ENCODE assay signal across 11 cellular contexts in genomic region chr19:55079400-55080038, GRCh38. TPM values are rescaled to one million over a fixed set of nuclear protein-coding genes. Genes with fewer than 3 reads are reported as not detected.
DNase-seq lines count a peak whose midpoint lies in the region; ATAC-seq and TF ChIP-seq lines count a peak whose summit lies in the region.
"Had no signal": no experiment of that assay in that cellular context is flagged by ENCODE, and none has a peak within 500 bp of the region (broad histone marks: within the 10 kb centered on the region; RNA-seq: fewer than 3 reads in every experiment).

No MANE protein-coding gene starts in this region.

- H3K27me3 ChIP-seq in WERI-Rb-1 (ENCODE audit: insufficient read depth, low read depth, severe bottlenecking) (peaks cover 9% of the 10 kb centered on the region), skeletal muscle satellite cell (ENCODE audit: control insufficient read depth, insufficient read depth, low read length) (peaks cover 70% of the 10 kb centered on the region)

- no peak for TF ChIP-seq CTCF in WERI-Rb-1 (IDR thresholded peaks at IDR 0.05; ENCODE audit: low read depth, low read length)
- no peak for TF ChIP-seq CTCF in glutamatergic neuron (IDR thresholded peaks at IDR 0.05; ENCODE audit: partially characterized antibody, unreplicated experiment)

- CTCF ChIA-PET in activated CD4-positive, alpha-beta T cell treated with anti-CD3 and anti-CD28 coated beads, Interleukin-2, amount 10 ng/mL, durations not matched to agents 7 days and 5 days (lab: Charles Lee), result interaction anchor here (1.3 to 1.9 kb wide), 2 partner anchors 17 to 81 kb away, joined by 4 read pairs; partner anchors contain the start of gene RDH13

- H3K27ac ChIP-seq in WERI-Rb-1, result peak overlapping the region; percentile 17; the same call in 1 of the 2 replicates
- H3K27ac ChIP-seq: VCaP had no signal

- peak overlapping the region; percentile 85 for H3K4me2 ChIP-seq in skeletal muscle satellite cell (ENCODE audit: low read length)

- H3K9me3 ChIP-seq in WERI-Rb-1 (ENCODE audit: severe bottlenecking) (no peaks in the 10 kb centered on the region), skeletal muscle satellite cell (replicated peaks; ENCODE audit: low read length) (peaks cover 3% of the 10 kb centered on the region)

- peaks cover 10% of the 10 kb centered on the region for H3K36me3 Mint-ChIP-seq in activated CD4-positive, alpha-beta T cell treated with anti-CD3 and anti-CD28 coated beads, Interleukin-2, amount 10 ng/mL, durations not matched to agents 7 days and 5 days (ENCODE audit: low read depth)
- peaks cover 12% of the 10 kb centered on the region for H3K36me3 Mint-ChIP-seq in glutamatergic neuron (ENCODE audit: unreplicated experiment)
- H3K36me3 Mint-ChIP-seq: activated naive CD4-positive, alpha-beta T cell treated with anti-CD3 and anti-CD28 coated beads, Interleukin-2, amount 50 U/mL, for 24 hours had no signal

- H3K4me3 ChIP-seq in WERI-Rb-1 (ENCODE audit: low read depth, low read length) (peak overlapping the region; percentile 78), skeletal muscle satellite cell (ENCODE audit: low read length) (no peak overlapping the region)

- H3K27ac Mint-ChIP-seq in activated CD4-positive, alpha-beta T cell treated with anti-CD3 and anti-CD28 coated beads, Interleukin-2, amount 10 ng/mL, durations not matched to agents 7 days and 5 days, result peak overlapping the region; percentile 90
- no peak overlapping the region for H3K27ac Mint-ChIP-seq in glutamatergic neuron (ENCODE audit: unreplicated experiment)

- peaks cover 11% of the 10 kb centered on the region for H3K9me3 Mint-ChIP-seq in activated CD4-positive, alpha-beta T cell treated with anti-CD3 and anti-CD28 coated beads, Interleukin-2, amount 10 ng/mL, durations not matched to agents 7 days and 5 days
- peaks cover 24% of the 10 kb centered on the region for H3K9me3 Mint-ChIP-seq in glutamatergic neuron (ENCODE audit: unreplicated experiment)
- H3K9me3 Mint-ChIP-seq: activated naive CD4-positive, alpha-beta T cell treated with anti-CD3 and anti-CD28 coated beads, Interleukin-2, amount 50 U/mL, for 24 hours had no signal

- H3K4me1 ChIP-seq in skeletal muscle satellite cell (ENCODE audit: control insufficient read depth, insufficient read depth, low read length), result peaks cover 19% of the 10 kb centered on the region

- POLR2A ChIA-PET in activated CD4-positive, alpha-beta T cell treated with anti-CD3 and anti-CD28 coated beads, Interleukin-2, amount 10 ng/mL, durations not matched to agents 7 days and 5 days (lab: Charles Lee), result no interaction called here

- H3K36me3 ChIP-seq in WERI-Rb-1 (no peaks in the 10 kb centered on the region), skeletal muscle satellite cell (ENCODE audit: insufficient read depth, low read length) (no peaks in the 10 kb centered on the region)

- H3K4me3 Mint-ChIP-seq in activated CD4-positive, alpha-beta T cell treated with anti-CD3 and anti-CD28 coated beads, Interleukin-2, amount 10 ng/mL, durations not matched to agents 7 days and 5 days, result peak overlapping the region; percentile 75
- peak overlapping the region; percentile 92 for H3K4me3 Mint-ChIP-seq in glutamatergic neuron (ENCODE audit: unreplicated experiment)

- H3K4me1 Mint-ChIP-seq in activated CD4-positive, alpha-beta T cell treated with anti-CD3 and anti-CD28 coated beads, Interleukin-2, amount 10 ng/mL, durations not matched to agents 7 days and 5 days, result peaks cover 30% of the 10 kb centered on the region
- peaks cover 4% of the 10 kb centered on the region for H3K4me1 Mint-ChIP-seq in glutamatergic neuron (ENCODE audit: low read depth, unreplicated experiment)

- H3K27me3 Mint-ChIP-seq in activated CD4-positive, alpha-beta T cell treated with anti-CD3 and anti-CD28 coated beads, Interleukin-2, amount 10 ng/mL, durations not matched to agents 7 days and 5 days, result peaks cover 21% of the 10 kb centered on the region
- H3K27me3 Mint-ChIP-seq in glutamatergic neuron (ENCODE audit: unreplicated experiment), result peaks cover 39% of the 10 kb centered on the region

- no peak for ATAC-seq in HG03159 (IDR thresholded peaks at IDR 0.05; ENCODE audit: unreplicated experiment)

- no peak for DNase-seq in activated CD4-positive, alpha-beta T cell treated with anti-CD3 and anti-CD28 coated beads, Interleukin-2, amount 10 ng/mL, durations not matched to agents 7 days and 5 days
- DNase-seq in activated CD4-positive, alpha-beta T cell treated with anti-CD3 and anti-CD28 coated beads, Interleukin-2, amount 50 U/mL, for 4 hours, result no peak
- DNase-seq in WERI-Rb-1 (no peak), glutamatergic neuron (no peak), islet precursor cell (no peak)
- no peak for DNase-seq in stimulated activated CD4-positive, alpha-beta T cell treated with anti-CD3 and anti-CD28 coated beads, Interleukin-4, amount 100 ng/mL, for 4 hours
- DNase-seq: GDM1 had no signal

- H3K9ac ChIP-seq in skeletal muscle satellite cell (ENCODE audit: low read depth, low read length), result no peak overlapping the region

RNA-seq across cellular contexts. Expression of gene EPS8L1, which starts 3.9 kb away (rescaled TPM):
- 1 to 10 TPM; 3.2 to 5.5 TPM for total RNA-seq in activated CD4-positive, alpha-beta T cell treated with anti-CD3 and anti-CD28 coated beads, Interleukin-2, amount 10 ng/mL, durations not matched to agents 7 days and 5 days
- total RNA-seq in glutamatergic neuron (ENCODE audit: unreplicated experiment), result 114 TPM
- 1.5 and 1.7 TPM in 2 replicates for total RNA-seq in skeletal muscle satellite cell (2012; rRNA removed)

RNA-seq across cellular contexts. Expression of gene RDH13, which starts 16.6 kb away (rescaled TPM):
- 10 to 100 TPM; 15.0 to 15.6 TPM for total RNA-seq in activated CD4-positive, alpha-beta T cell treated with anti-CD3 and anti-CD28 coated beads, Interleukin-2, amount 10 ng/mL, durations not matched to agents 7 days and 5 days
- 17.9 TPM for total RNA-seq in glutamatergic neuron (ENCODE audit: unreplicated experiment)
- 11.4 and 14.2 TPM in 2 replicates for total RNA-seq in skeletal muscle satellite cell (2012; rRNA removed)

RNA-seq across cellular contexts. Expression of gene PPP1R12C, which starts 37.9 kb away (rescaled TPM):
- 100 to 1,000 TPM; 135 to 152 TPM for total RNA-seq in activated CD4-positive, alpha-beta T cell treated with anti-CD3 and anti-CD28 coated beads, Interleukin-2, amount 10 ng/mL, durations not matched to agents 7 days and 5 days
- total RNA-seq in glutamatergic neuron (ENCODE audit: unreplicated experiment), result 150 TPM
- 42.4 and 51.5 TPM in 2 replicates for total RNA-seq in skeletal muscle satellite cell (2012; rRNA removed)

RNA-seq across cellular contexts. Expression of gene GP6, which starts 41.5 kb away (rescaled TPM):
- total RNA-seq in activated CD4-positive, alpha-beta T cell treated with anti-CD3 and anti-CD28 coated beads, Interleukin-2, amount 10 ng/mL, durations not matched to agents 7 days and 5 days, result under 1 TPM; 0.19 to 0.52 TPM
- total RNA-seq in glutamatergic neuron (ENCODE audit: unreplicated experiment), result 0.42 TPM
- not detected in 2 replicates for total RNA-seq in skeletal muscle satellite cell (2012; rRNA removed)

Comparison
In these comparisons a context has a peak if more than half of its experiments do, and no peak if none do; other contexts are left out.
1. RNA of gene EPS8L1, which starts 3.9 kb away (total RNA-seq): 114 TPM in glutamatergic neuron (single experiment); 3.2 to 5.5 TPM in activated CD4-positive, alpha-beta T cell treated with anti-CD3 and anti-CD28 coated beads, Interleukin-2, amount 10 ng/mL, durations not matched to agents 7 days and 5 days; every median in the first group is over 10 times any median in the second.